In genomic region chr3:46553154-46553553, GRCh38 we compare ENCODE assay signal across 20 cellular contexts. TPM values are rescaled to one million over a fixed set of nuclear protein-coding genes. Genes with fewer than 3 reads are reported as not detected.
DNase-seq lines count a peak whose midpoint lies in the region; ATAC-seq and TF ChIP-seq lines count a peak whose summit lies in the region.
"Had no signal": no experiment of that assay in that cellular context is flagged by ENCODE, and none has a peak within 500 bp of the region (broad histone marks: within the 10 kb centered on the region; RNA-seq: fewer than 3 reads in every experiment).

No MANE protein-coding gene starts in this region.

- H3K9me3 ChIP-seq in OCI-LY7 (ENCODE audit: low read length): peaks cover 29% of the 10 kb centered on the region; the same call in 1 of the 2 replicates
- H3K9me3 ChIP-seq: BE2C, HAP-1, SJSA1 had no signal

- TF ChIP-seq CTCF in AG10803 (conservative IDR thresholded peaks at IDR 0.05; ENCODE audit: low read length): no peak
- TF ChIP-seq CTCF in OCI-LY7 (conservative IDR thresholded peaks at IDR 0.05; ENCODE audit: low read length): no peak

- H4K5ac ChIP-seq in mesendoderm (ENCODE audit: low read length): no peak overlapping the region

- peak; percentile 59 for DNase-seq in AG10803 (ENCODE audit: low read depth)
- DNase-seq in OCI-LY7 (ENCODE audit: low spot score): no peak
- peak; percentile 72 for DNase-seq in fibroblast of peridontal ligament (ENCODE audit: extremely low read depth)
- no peak for DNase-seq in mesendoderm
- DNase-seq in medulla oblongata (ENCODE audit: extremely low spot score): no peak
- no peak for DNase-seq in SKM-1 treated with dmso at 0.1 percent for 144 hours (lab: John Stamatoyannopoulos, UW; ENCODE audit: unreplicated experiment)
- DNase-seq: BE2C, NCI-H1417, NCI-H1694 treated with DMSO at 0.1 percent for 48 hours, NCI-H446 treated with DMSO at 0.1 percent for 48 hours, NCI-H526 treated with DMSO at 0.1 percent for 48 hours had no signal

- H2AK5ac ChIP-seq in mesendoderm (ENCODE audit: low read length): no peak overlapping the region

- peak overlapping the region; percentile 9; the same call in 1 of the 2 replicates for H2AFZ ChIP-seq in OCI-LY7 (ENCODE audit: low read length)
- H2AFZ ChIP-seq: GM23338 had no signal

- peaks cover 1% of the 10 kb centered on the region for H3K79me1 ChIP-seq in mesendoderm (ENCODE audit: low read length)

- POLR2A ChIA-PET in OCI-LY7 (lab: Charles Lee): interaction anchor here (0.9 to 6.6 kb wide), 3 partner anchors 14 to 64 kb away, joined by 3 to 149 read pairs (median 13); partner anchors contain the start of gene RTP3

- intact Hi-C loops in OCI-LY7 (cut with micrococcal nuclease; ENCODE audit: unreplicated experiment): no loop called here

- H3K4me2 ChIP-seq in OCI-LY7 (ENCODE audit: low read length): no peak overlapping the region
- no peak overlapping the region for H3K4me2 ChIP-seq in mesendoderm (ENCODE audit: low read length)
- H3K4me2 ChIP-seq: GM23338, KMS-11 had no signal

- no peaks in the 10 kb centered on the region for H4K20me1 ChIP-seq in OCI-LY7 (ENCODE audit: insufficient read depth, low read length)

- H3K27ac ChIP-seq in OCI-LY7 (ENCODE audit: low read depth, low read length, poor library complexity, severe bottlenecking): peak overlapping the region; percentile 98
- no peak overlapping the region for H3K27ac ChIP-seq in mesendoderm (ENCODE audit: low read depth, low read length)
- H3K27ac ChIP-seq: HL-60, KMS-11, SJSA1 had no signal

- no peaks in the 10 kb centered on the region for H3K27me3 ChIP-seq in mesendoderm (ENCODE audit: insufficient read depth, low read length, poor library complexity)
- H3K27me3 ChIP-seq: BE2C, SJSA1 had no signal

- H3K79me2 ChIP-seq in OCI-LY7 (ENCODE audit: insufficient read depth, low read depth, low read length) (peaks cover 5% of the 10 kb centered on the region; the same call in 1 of the 2 replicates), mesendoderm (ENCODE audit: control insufficient read depth, insufficient read depth, low read length) (no peaks in the 10 kb centered on the region)

- no peak overlapping the region for H3K23ac ChIP-seq in mesendoderm (ENCODE audit: low read length)

- H3K9ac ChIP-seq in mesendoderm (ENCODE audit: low read length): no peak overlapping the region
- H3K9ac ChIP-seq: KMS-11 had no signal

- no peak overlapping the region for H2BK15ac ChIP-seq in mesendoderm (replicated peaks; ENCODE audit: low read depth)

- H2BK5ac ChIP-seq in mesendoderm (ENCODE audit: low read length): no peak overlapping the region

- H3K56ac ChIP-seq in mesendoderm (ENCODE audit: low read length): no peak overlapping the region

- H4K8ac ChIP-seq in mesendoderm (ENCODE audit: low read depth, low read length): no peak overlapping the region

- ATAC-seq in GM21723 (IDR thresholded peaks at IDR 0.05; ENCODE audit: unreplicated experiment) (no peak), GM21360 (IDR thresholded peaks at IDR 0.05; ENCODE audit: unreplicated experiment) (no peak)
- ATAC-seq: GM23338, Right ventricle myocardium inferior had no signal

- H3K4me3 ChIP-seq in AG10803 (ENCODE audit: low read length) (no peak overlapping the region), OCI-LY7 (ENCODE audit: low read depth, low read length, poor library complexity, severe bottlenecking) (no peak overlapping the region), mesendoderm (ENCODE audit: low read length) (no peak overlapping the region)
- H3K4me3 ChIP-seq: GM23338, HAP-1, SJSA1 had no signal

- no peak overlapping the region for H3K18ac ChIP-seq in mesendoderm (ENCODE audit: low read length)

- CTCF ChIA-PET in OCI-LY7 (lab: Charles Lee; ENCODE audit: unreplicated experiment): no interaction called here

- no CpG with 5 or more reads among the region's 1 CpG for WGBS in mesendoderm (ENCODE audit: extremely low coverage, insufficient coverage, low lambda C conversion rate)

- peaks cover 68% of the 10 kb centered on the region for H3K4me1 ChIP-seq in OCI-LY7 (ENCODE audit: insufficient read depth, low read length, poor library complexity, severe bottlenecking)
- H3K4me1 ChIP-seq in mesendoderm (ENCODE audit: control insufficient read depth, low read depth, low read length): peaks cover 9% of the 10 kb centered on the region
- H3K4me1 ChIP-seq: BE2C had no signal

- H3K36me3 ChIP-seq in OCI-LY7 (ENCODE audit: insufficient read depth, low read length) (peaks cover 19% of the 10 kb centered on the region), mesendoderm (ENCODE audit: control insufficient read depth, insufficient read depth, low read length) (peaks cover 2% of the 10 kb centered on the region)
- H3K36me3 ChIP-seq: BE2C, HAP-1, SJSA1 had no signal

- peak overlapping the region; percentile 20 for H3K4ac ChIP-seq in mesendoderm (ENCODE audit: low read depth, low read length)

- H2BK120ac ChIP-seq in mesendoderm (ENCODE audit: low read depth, low read length): no peak overlapping the region

- no peaks in the 10 kb centered on the region for H3K9me2 ChIP-seq in OCI-LY7 (ENCODE audit: insufficient read depth, low read length)

- BruUV-seq in OCI-LY7 (replicated peaks; lab: Mats Ljungman, UMichigan): no TSS peak

RNA-seq across cellular contexts. Expression of gene LRRC2, which starts 12.9 kb away (rescaled TPM):
- 2.0 and 2.4 TPM in 2 replicates for total RNA-seq in OCI-LY7 (2014; rRNA removed; shearing (Covaris generic))
- 1.9 and 2.2 TPM in 2 replicates for total RNA-seq in OCI-LY7 (2022)
- polyA plus RNA-seq in mesendoderm (2013, experiment 1 of 2): 3.4 TPM
- polyA plus RNA-seq in mesendoderm (2013, experiment 2 of 2): 3.4 TPM

RNA-seq across cellular contexts. Expression of gene RTP3, which starts 55.4 kb away (rescaled TPM):
- 1.3 and 1.4 TPM in 2 replicates for total RNA-seq in OCI-LY7 (2014; rRNA removed; shearing (Covaris generic))
- total RNA-seq in OCI-LY7 (2022): 0.37 and 0.74 TPM in 2 replicates
- 0.10 TPM for polyA plus RNA-seq in mesendoderm (2013, experiment 1 of 2)
- polyA plus RNA-seq in mesendoderm (2013, experiment 2 of 2): 0.11 TPM
- total RNA-seq: GM23338, HT-29, Right ventricle myocardium inferior, SJSA1 had no signal

RNA-seq across cellular contexts. Expression of gene FAM240A, which starts 59.2 kb away (rescaled TPM):
- not detected in 2 replicates for total RNA-seq in OCI-LY7 (2014; rRNA removed; shearing (Covaris generic))
- total RNA-seq in OCI-LY7 (2022): not detected in 2 replicates
- 0.07 TPM for polyA plus RNA-seq in mesendoderm (2013, experiment 1 of 2)
- 0.07 TPM for polyA plus RNA-seq in mesendoderm (2013, experiment 2 of 2)
- total RNA-seq: GM23338, HT-29, Right ventricle myocardium inferior, SJSA1 had no signal

Comparison
In these comparisons a context has a peak if more than half of its experiments do, and no peak if none do; other contexts are left out.
1. DNase-seq: peak in AG10803 (single experiment) and fibroblast of peridontal ligament (single experiment); none in OCI-LY7 (single experiment), mesendoderm (single experiment), medulla oblongata (single experiment) and SKM-1 treated with dmso at 0.1 percent for 144 hours (single experiment).